ENCODE assay signal across 20 cellular contexts in genomic region chr1:235714205-235714897, GRCh38.
DNase-seq lines count a peak whose midpoint lies in the region; ATAC-seq and TF ChIP-seq lines count a peak whose summit lies in the region.
"Had no signal": no experiment of that assay in that cellular context is flagged by ENCODE, and none has a peak within 500 bp of the region (broad histone marks: within the 10 kb centered on the region; RNA-seq: fewer than 3 reads in every experiment).

No MANE protein-coding gene starts in this region.

- no peaks in the 10 kb centered on the region for H3K4me1 Mint-ChIP-seq in natural killer cell

- DNase-seq in DMS79 (lab: John Stamatoyannopoulos, UW) (peak; percentile 6), NCI-H146 treated with DMSO at 0.1 percent for 48 hours (lab: John Stamatoyannopoulos, UW; ENCODE audit: unreplicated experiment) (peak; percentile 97), NCI-H748 treated with DMSO at 0.1 percent for 48 hours (lab: John Stamatoyannopoulos, UW) (peak; percentile 82), mucosa of descending colon (no peak), natural killer cell (no peak), cortex of kidney (lab: John Stamatoyannopoulos, UW) (no peak), amniotic stem cell (lab: John Stamatoyannopoulos, UW) (no peak)
- DNase-seq in activated naive CD4-positive, alpha-beta T cell (lab: John Stamatoyannopoulos, UW): no peak
- DNase-seq: activated CD4-positive, CD25-positive, alpha-beta regulatory T cell treated with anti-CD3 and anti-CD28 coated beads, Interleukin-2, amount 50 U/mL, for 72 hours; GOT3; MG63; NCI-H524 treated with DMSO at 0.1 percent for 48 hours; PC-3; retina; stimulated activated CD4-positive, alpha-beta T cell treated with anti-CD3 and anti-CD28 coated beads, Interleukin-15, amount 100 ng/mL, for 24 hours; stimulated activated naive CD4-positive, alpha-beta T cell; tibial artery had no signal

- no peaks in the 10 kb centered on the region for H3K9me3 ChIP-seq in mucosa of descending colon
- H3K9me3 ChIP-seq: BLaER1 treated with 17β-estradiol and CSF1 and Interleukin-3, amounts not matched to agents 10 nM and 100 nM; MG63; neutrophil; SJSA1; tibial artery had no signal

- no peak overlapping the region for H3K4me3 Mint-ChIP-seq in natural killer cell

- no peaks in the 10 kb centered on the region for H3K36me3 ChIP-seq in mucosa of descending colon (ENCODE audit: low read depth)
- H3K36me3 ChIP-seq: SJSA1 had no signal

- intact Hi-C loops in mucosa of descending colon (cut with DNase I, micrococcal nuclease) (no loop called here), natural killer cell (cut with micrococcal nuclease) (no loop called here)

- TF ChIP-seq CTCF in mucosa of descending colon (IDR thresholded peaks at IDR 0.05) (no peak), natural killer cell (IDR thresholded peaks at IDR 0.05) (no peak)

- no peaks in the 10 kb centered on the region for H3K36me3 Mint-ChIP-seq in natural killer cell

- peak; percentile 87 for ATAC-seq in mucosa of descending colon
- no peak for ATAC-seq in natural killer cell
- ATAC-seq: PC-3 had no signal

- no peaks in the 10 kb centered on the region for H3K27me3 Mint-ChIP-seq in natural killer cell (ENCODE audit: low read depth in 2 of 2)

- peak overlapping the region in 1 of 2 donors; percentile 18 for H3K27ac Mint-ChIP-seq in natural killer cell

- no peaks in the 10 kb centered on the region for H3K9me3 Mint-ChIP-seq in natural killer cell

- H3K4me1 ChIP-seq in mucosa of descending colon (ENCODE audit: low read depth): no peaks in the 10 kb centered on the region
- H3K4me1 ChIP-seq: SJSA1, tibial artery had no signal

- H3K4me3 ChIP-seq in mucosa of descending colon: no peak overlapping the region
- H3K4me3 ChIP-seq: BLaER1 treated with 17β-estradiol and CSF1 and Interleukin-3, amounts not matched to agents 10 nM and 100 nM; MG63; SJSA1; tibial artery had no signal

Comparison
In these comparisons a context has a peak if more than half of its experiments do, and no peak if none do; other contexts are left out.
1. DNase-seq: peak in DMS79 (single experiment), NCI-H146 treated with DMSO at 0.1 percent for 48 hours (single experiment) and NCI-H748 treated with DMSO at 0.1 percent for 48 hours (single experiment); none in mucosa of descending colon (0 of 3), activated naive CD4-positive, alpha-beta T cell (0 of 4), natural killer cell (single experiment), cortex of kidney (single experiment) and amniotic stem cell (single experiment).